ENCODE assay signal across 19 cellular contexts in genomic region chr6:33092385-33092784, GRCh38.
"Had no signal": no experiment of that assay in that cellular context is flagged by ENCODE, and none has a peak within 500 bp of the region (broad histone marks: within the 10 kb centered on the region; RNA-seq: fewer than 3 reads in every experiment).

No MANE protein-coding gene starts in this region.

- ATAC-seq: body of pancreas had no signal

- H3K4me1 Mint-ChIP-seq: activated CD4-positive, alpha-beta T cell treated with anti-CD3 and anti-CD28 coated beads for 36 hours; activated naive CD8-positive, alpha-beta T cell treated with anti-CD3 and anti-CD28 coated beads for 36 hours; activated T-helper 17 cell treated with anti-CD3 and anti-CD28 coated beads, Interleukin-2, amount 50 U/mL, for 72 hours had no signal

- H3K27ac Mint-ChIP-seq: activated CD4-positive, alpha-beta memory T cell treated with anti-CD3 and anti-CD28 coated beads for 36 hours; activated CD4-positive, alpha-beta T cell treated with anti-CD3 and anti-CD28 coated beads for 36 hours; activated CD8-positive, alpha-beta T cell treated with anti-CD3 and anti-CD28 coated beads for 36 hours; activated naive CD4-positive, alpha-beta T cell treated with anti-CD3 and anti-CD28 coated beads for 36 hours; activated naive CD4-positive, alpha-beta T cell treated with anti-CD3 and anti-CD28 coated beads, Interleukin-2, amount 50 U/mL, for 72 hours; activated naive CD8-positive, alpha-beta T cell treated with anti-CD3 and anti-CD28 coated beads for 36 hours; activated T-cell treated with anti-CD3 and anti-CD28 coated beads, Interleukin-2, amount 50 U/mL, for 72 hours; activated T-helper 1 cell treated with anti-CD3 and anti-CD28 coated beads, Interleukin-12 subunit alpha, Interleukin-12 subunit beta, Interleukin-2, Interleukin-4 antibody, amounts not matched to agents 30 ng/mL and 10 ng/mL and 1 ng/mL, durations not matched to agents 14 hours and 24 hours and 36 hours; activated T-helper 17 cell treated with anti-CD3 and anti-CD28 coated beads, Interleukin-2, amount 50 U/mL, for 72 hours; T-helper 1 cell treated with Interleukin-12 subunit alpha and Interleukin-12 subunit beta and Interleukin-4 antibody, amounts not matched to agents 30 μg/mL and 1 μg/mL, for 36 hours; T-helper 2 cell treated with Interferon-gamma antibody and Interleukin-4, amounts not matched to agents 5 μg/mL and 100 μg/mL, for 36 hours had no signal

- DNase-seq: amniotic stem cell, brain microvascular endothelial cell, cerebellar nuclear complex had no signal

- H3K4me3 ChIP-seq: adrenal gland, body of pancreas, breast epithelium had no signal

- H3K9me3 Mint-ChIP-seq: activated naive CD8-positive, alpha-beta T cell treated with anti-CD3 and anti-CD28 coated beads for 36 hours; activated T-helper 1 cell treated with anti-CD3 and anti-CD28 coated beads, Interleukin-12 subunit alpha, Interleukin-12 subunit beta, Interleukin-2, Interleukin-4 antibody, amounts not matched to agents 30 ng/mL and 10 ng/mL and 1 ng/mL, durations not matched to agents 14 hours and 24 hours and 36 hours; activated T-helper 17 cell treated with anti-CD3 and anti-CD28 coated beads, Interleukin-2, amount 50 U/mL, for 72 hours had no signal

- H3K9me3 ChIP-seq: adrenal gland, body of pancreas had no signal

- H3K27me3 ChIP-seq: adrenal gland, body of pancreas, breast epithelium had no signal

- H3K27ac ChIP-seq: adrenal gland, body of pancreas, brain microvascular endothelial cell, breast epithelium, VCaP had no signal

- H3K36me3 ChIP-seq: adrenal gland, brain microvascular endothelial cell, breast epithelium had no signal

- H3K36me3 Mint-ChIP-seq: activated naive CD4-positive, alpha-beta T cell treated with anti-CD3 and anti-CD28 coated beads, Interleukin-2, amount 50 U/mL, for 72 hours; activated naive CD8-positive, alpha-beta T cell treated with anti-CD3 and anti-CD28 coated beads for 36 hours had no signal

- H3K4me3 Mint-ChIP-seq: activated CD4-positive, alpha-beta memory T cell treated with anti-CD3 and anti-CD28 coated beads for 36 hours; activated CD4-positive, alpha-beta T cell treated with anti-CD3 and anti-CD28 coated beads for 36 hours; activated CD8-positive, alpha-beta T cell treated with anti-CD3 and anti-CD28 coated beads for 36 hours; activated naive CD4-positive, alpha-beta T cell treated with anti-CD3 and anti-CD28 coated beads for 36 hours; activated naive CD8-positive, alpha-beta T cell treated with anti-CD3 and anti-CD28 coated beads for 36 hours; activated T-cell treated with anti-CD3 and anti-CD28 coated beads, Interleukin-2, amount 50 U/mL, for 4 hours; activated T-cell treated with anti-CD3 and anti-CD28 coated beads, Interleukin-2, amount 50 U/mL, for 72 hours; activated T-helper 1 cell treated with anti-CD3 and anti-CD28 coated beads, Interleukin-12 subunit alpha, Interleukin-12 subunit beta, Interleukin-2, Interleukin-4 antibody, amounts not matched to agents 30 ng/mL and 10 ng/mL and 1 ng/mL, durations not matched to agents 14 hours and 24 hours and 36 hours; activated T-helper 17 cell treated with anti-CD3 and anti-CD28 coated beads, Interleukin-2, amount 50 U/mL, for 72 hours; T-helper 1 cell treated with Interleukin-12 subunit alpha and Interleukin-12 subunit beta and Interleukin-4 antibody, amounts not matched to agents 30 μg/mL and 1 μg/mL, for 36 hours; T-helper 2 cell treated with Interferon-gamma antibody and Interleukin-4, amounts not matched to agents 5 μg/mL and 100 μg/mL, for 36 hours had no signal

- H3K4me1 ChIP-seq: adrenal gland, body of pancreas, breast epithelium had no signal
